24 cellular contexts compared by ENCODE assay signal in genomic region chr3:42194943-42195510, GRCh38.
DNase-seq lines count a peak whose midpoint lies in the region; ATAC-seq and TF ChIP-seq lines count a peak whose summit lies in the region.
"Had no signal": no experiment of that assay in that cellular context is flagged by ENCODE, and none has a peak within 500 bp of the region (broad histone marks: within the 10 kb centered on the region; RNA-seq: fewer than 3 reads in every experiment).

No MANE protein-coding gene starts in this region.

- peaks cover 4% of the 10 kb centered on the region for H3K79me1 ChIP-seq in neuronal stem cell (ENCODE audit: low read depth, low read length)

- intact Hi-C loops in Calu3 (cut with micrococcal nuclease; ENCODE audit: unreplicated experiment) = no loop called here

- POLR2A ChIA-PET in RWPE1 (lab: Yijun Ruan, JAX; ENCODE audit: low non-redundant PET) = no interaction called here

- no peak overlapping the region for H3K4me3 ChIP-seq in OCI-LY1 (ENCODE audit: low read depth, low read length, poor library complexity, severe bottlenecking)
- no peak overlapping the region for H3K4me3 ChIP-seq in neuronal stem cell (ENCODE audit: low read length in 2 of 2)
- H3K4me3 ChIP-seq: body of pancreas, left lung, MG63, sigmoid colon, uterus had no signal

- H3K23ac ChIP-seq in neuronal stem cell (ENCODE audit: low read depth, low read length, poor library complexity) = no peak overlapping the region

- H3K27ac ChIP-seq in OCI-LY1 (ENCODE audit: low read depth, low read length, poor library complexity, severe bottlenecking) (peak overlapping the region; percentile 96), RWPE1 (no peak overlapping the region), neuronal stem cell (replicated peaks; ENCODE audit: low read length) (no peak overlapping the region)
- H3K27ac ChIP-seq: body of pancreas, left lung, uterus had no signal

- H3K18ac ChIP-seq in neuronal stem cell (ENCODE audit: low read length) = no peak overlapping the region

- TF ChIP-seq CTCF in Calu3 (IDR thresholded peaks at IDR 0.05; ENCODE audit: unreplicated experiment) = no peak
- no peak for TF ChIP-seq CTCF in GM13977 (IDR thresholded peaks at IDR 0.05; ENCODE audit: extremely low read depth, insufficient read depth, missing control alignments)
- no peak for TF ChIP-seq CTCF in OCI-LY1 (IDR thresholded peaks at IDR 0.05; ENCODE audit: low read length)
- TF ChIP-seq CTCF in RWPE1 (conservative IDR thresholded peaks at IDR 0.05; ENCODE audit: low read depth) = no peak

- peak overlapping the region; percentile 10; the same call in 1 of the 2 replicates for H3K9ac ChIP-seq in OCI-LY1 (ENCODE audit: low read length)
- no peak overlapping the region for H3K9ac ChIP-seq in neuronal stem cell (ENCODE audit: low read depth, low read length, poor library complexity)

- H2BK120ac ChIP-seq in neuronal stem cell (ENCODE audit: low read depth, low read length) = no peak overlapping the region

- H3F3A ChIP-seq in OCI-LY1 (ENCODE audit: insufficient read depth, low read length) = peaks cover 9% of the 10 kb centered on the region; the same call in 1 of the 2 replicates

- H3K4me3 Mint-ChIP-seq in Calu3 (ENCODE audit: low read depth, unreplicated experiment) (no peak overlapping the region), naive B cell (no peak overlapping the region)
- H3K4me3 Mint-ChIP-seq: activated CD4-positive, alpha-beta memory T cell treated with anti-CD3 and anti-CD28 coated beads for 36 hours; activated naive CD4-positive, alpha-beta T cell treated with anti-CD3 and anti-CD28 coated beads, Interleukin-2, amount 50 U/mL, for 24 hours; T-cell had no signal

- no CpG with 5 or more reads among the region's 7 CpGs for WGBS in neuronal stem cell (ENCODE audit: extremely low coverage in 2 of 2, insufficient read length in 2 of 2, insufficient replicate concordance in 1 of 2), 2 donors

- H4K20me1 ChIP-seq in OCI-LY1 (ENCODE audit: insufficient read depth, low read length) = no peaks in the 10 kb centered on the region

- H3K9me3 ChIP-seq in OCI-LY1 (ENCODE audit: low read length) (no peaks in the 10 kb centered on the region), neuronal stem cell (replicated peaks in 1 of 2; ENCODE audit: control insufficient read depth in 2 of 2, insufficient read depth in 1 of 2, low read depth in 1 of 2, low read length in 2 of 2) (no peaks in the 10 kb centered on the region)
- H3K9me3 ChIP-seq: body of pancreas, left lung, MG63, sigmoid colon, uterus had no signal

- TSS peak; percentile 1 for BruUV-seq in Calu3 (replicated peaks; lab: Mats Ljungman, UMichigan)

- H3K9me3 Mint-ChIP-seq in Calu3 (ENCODE audit: low read depth, unreplicated experiment) (no peaks in the 10 kb centered on the region), naive B cell (no peaks in the 10 kb centered on the region)
- H3K9me3 Mint-ChIP-seq: activated CD4-positive, alpha-beta memory T cell treated with anti-CD3 and anti-CD28 coated beads for 36 hours; activated naive CD4-positive, alpha-beta T cell treated with anti-CD3 and anti-CD28 coated beads, Interleukin-2, amount 50 U/mL, for 24 hours; T-cell had no signal

- CTCF ChIA-PET in Calu3 (lab: Charles Lee) = interaction anchor here (1.1 kb wide), 1 partner anchor 15 kb away, joined by 16 read pairs; no protein-coding TSS in a partner anchor
- CTCF ChIA-PET in RWPE1 (lab: Yijun Ruan, JAX) = interaction anchor here (0.5 kb wide), 1 partner anchor 513 kb away, joined by 3 read pairs; no protein-coding TSS in a partner anchor

- H2BK15ac ChIP-seq in neuronal stem cell (ENCODE audit: low read length) = no peak overlapping the region

- H2AFZ ChIP-seq in OCI-LY1 (ENCODE audit: low read length) = no peak overlapping the region
- H2AFZ ChIP-seq in neuronal stem cell (ENCODE audit: low read length) = no peak overlapping the region

- H3K4me1 Mint-ChIP-seq in Calu3 (ENCODE audit: low read depth, unreplicated experiment) (peaks cover 16% of the 10 kb centered on the region), naive B cell (peaks cover 11 to 44% (median 23%) of the 10 kb centered on the region in 3 donors)

- H4K8ac ChIP-seq in neuronal stem cell (ENCODE audit: low read depth, low read length) = no peak overlapping the region

- in situ Hi-C loops in GM13977 (cut with MboI; ENCODE audit: low pct_unique_long_range_greater_than_20kb, low sequenced_read_pairs, unreplicated experiment) = no loop called here

- H2BK12ac ChIP-seq in neuronal stem cell (ENCODE audit: low read length) = no peak overlapping the region

- ATAC-seq in naive B cell (ENCODE audit: low read depth in 2 of 2) = no peak
- ATAC-seq: body of pancreas, T-cell had no signal

- H3K4me2 ChIP-seq in OCI-LY1 (ENCODE audit: low read length) (peak overlapping the region; percentile 34; the same call in 1 of the 2 replicates), neuronal stem cell (ENCODE audit: insufficient read depth, low read length, poor library complexity, severe bottlenecking) (no peak overlapping the region)

- no peak for DNase-seq in Calu3
- DNase-seq in GM13977 (ENCODE audit: low spot score) = peak; percentile 39
- no peak for DNase-seq in naive B cell
- DNase-seq in RWPE1 (ENCODE audit: low spot score) = no peak
- DNase-seq in neuronal stem cell (ENCODE audit: low spot score) = no peak
- DNase-seq in HT-29 (ENCODE audit: low spot score) = no peak
- no peak for DNase-seq in globus pallidus (ENCODE audit: low spot score)
- DNase-seq: activated CD4-positive, alpha-beta memory T cell treated with anti-CD3 and anti-CD28 coated beads for 36 hours; activated T-cell treated with anti-CD3 and anti-CD28 coated beads, Interleukin-2, amount 50 U/mL, for 1 hour; body of pancreas; dermis blood vessel endothelial cell; GOT3; left lung; MG63; NCI-H187 treated with DMSO at 0.1 percent for 48 hours; NCI-H345; NK-92 treated with Interleukin-12 subunit alpha and Interleukin-12 subunit beta, amount 100 ng/mL, for 24 hours; occipital lobe; sigmoid colon; stimulated activated CD4-positive, alpha-beta T cell treated with anti-CD3 and anti-CD28 coated beads, Interleukin-1b, Interleukin-23, amount 100 ng/mL, for 48 hours; T-cell; uterus had no signal

- H3K27me3 ChIP-seq in OCI-LY1 (ENCODE audit: insufficient read depth, low read length) (no peaks in the 10 kb centered on the region), neuronal stem cell (ENCODE audit: control insufficient read depth in 3 of 3, insufficient read depth in 3 of 3, low read depth in 1 of 3, low read length in 3 of 3) (no peaks in the 10 kb centered on the region)
- H3K27me3 ChIP-seq: body of pancreas, left lung, MG63, sigmoid colon, uterus had no signal

- H3K9me2 ChIP-seq in OCI-LY1 (ENCODE audit: low read depth, low read length) = no peaks in the 10 kb centered on the region

- peaks cover 64% of the 10 kb centered on the region for H3K4me1 ChIP-seq in OCI-LY1 (ENCODE audit: insufficient read depth, low read length, severe bottlenecking)
- H3K4me1 ChIP-seq in neuronal stem cell (ENCODE audit: control insufficient read depth in 2 of 2, insufficient read depth in 1 of 2, low read depth in 1 of 2, low read length in 2 of 2) = peaks cover 6 to 14% of the 10 kb centered on the region in 2 donors
- H3K4me1 ChIP-seq: body of pancreas, uterus had no signal

- no peak overlapping the region for H3K4ac ChIP-seq in neuronal stem cell (ENCODE audit: low read length)

- H2AK5ac ChIP-seq in neuronal stem cell (ENCODE audit: low read depth, low read length) = no peak overlapping the region

- H3K36me3 ChIP-seq in OCI-LY1 (ENCODE audit: insufficient read depth, low read length) = peaks cover 72% of the 10 kb centered on the region
- H3K36me3 ChIP-seq in neuronal stem cell (replicated peaks in 1 of 2; ENCODE audit: control insufficient read depth in 2 of 2, insufficient read depth in 2 of 2, low read length in 2 of 2) = peaks cover 32 to 81% of the 10 kb centered on the region in 2 donors
- H3K36me3 ChIP-seq: MG63, uterus had no signal

- no peak overlapping the region for H2BK5ac ChIP-seq in neuronal stem cell (ENCODE audit: low read length)

- H3K27me3 Mint-ChIP-seq in Calu3 (ENCODE audit: unreplicated experiment) (no peaks in the 10 kb centered on the region), naive B cell (no peaks in the 10 kb centered on the region)
- H3K27me3 Mint-ChIP-seq: activated CD4-positive, alpha-beta memory T cell treated with anti-CD3 and anti-CD28 coated beads for 36 hours; activated naive CD4-positive, alpha-beta T cell treated with anti-CD3 and anti-CD28 coated beads, Interleukin-2, amount 50 U/mL, for 24 hours; T-cell had no signal

- no peak overlapping the region for H4K91ac ChIP-seq in neuronal stem cell (ENCODE audit: low read depth, low read length, poor library complexity)

- H3K36me3 Mint-ChIP-seq in Calu3 (ENCODE audit: insufficient read depth, unreplicated experiment) (peaks cover 60% of the 10 kb centered on the region), naive B cell (peaks cover 17 to 21% of the 10 kb centered on the region in 2 donors)

- H3K27ac Mint-ChIP-seq in Calu3 (ENCODE audit: unreplicated experiment) (no peak overlapping the region), naive B cell (peak overlapping the region in 5 of 6 donors; percentile 41 to 68 (median 47))
- H3K27ac Mint-ChIP-seq: activated CD4-positive, alpha-beta memory T cell treated with anti-CD3 and anti-CD28 coated beads for 36 hours; activated naive CD4-positive, alpha-beta T cell treated with anti-CD3 and anti-CD28 coated beads, Interleukin-2, amount 50 U/mL, for 24 hours had no signal

- H3K14ac ChIP-seq in neuronal stem cell (ENCODE audit: low read length) = no peak overlapping the region

- no peaks in the 10 kb centered on the region for H3K79me2 ChIP-seq in OCI-LY1 (ENCODE audit: insufficient read depth, low read length)
